Comparison of ENCODE assay signal across 16 cellular contexts in the genomic region with DNA sequence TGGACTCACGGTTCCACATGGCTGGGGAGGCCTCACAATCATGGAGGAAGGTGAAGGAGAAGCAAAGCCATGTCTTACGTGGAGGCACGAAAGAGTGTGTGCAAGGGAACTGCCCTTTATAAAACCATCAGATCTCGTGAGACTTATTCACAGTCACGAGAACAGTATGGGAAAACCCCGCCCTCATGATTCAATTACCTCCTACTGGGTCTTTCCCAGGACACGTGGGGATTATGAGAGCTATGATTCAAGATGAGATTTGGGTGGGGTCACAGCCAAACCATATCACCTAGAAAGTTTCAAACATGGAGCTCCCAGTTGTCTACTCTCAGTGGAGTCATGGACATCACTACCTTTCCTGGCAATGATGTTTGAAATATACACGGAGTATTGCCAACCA. TPM values are rescaled to one million over a fixed set of nuclear protein-coding genes. Genes with fewer than 3 reads are reported as not detected.
A peak's percentile ranks its signal among the peaks of the same experiment; 100 is the strongest.
DNase-seq lines count a peak whose midpoint lies in the region; ATAC-seq and TF ChIP-seq lines count a peak whose summit lies in the region.
"Had no signal": no experiment of that assay in that cellular context is flagged by ENCODE, and none has a peak within 500 bp of the region (broad histone marks: within the 10 kb centered on the region; RNA-seq: fewer than 3 reads in every experiment).

No MANE protein-coding gene starts in this region.

- no TSS peak for BruUV-seq in A673 (replicated peaks; lab: Mats Ljungman, UMichigan)

- no peak overlapping the region for H3K4me3 ChIP-seq in A673 (ENCODE audit: low read depth, low read length, poor library complexity, severe bottlenecking)
- no peak overlapping the region for H3K4me3 ChIP-seq in GM12865 (ENCODE audit: low read depth, low read length)
- H3K4me3 ChIP-seq: psoas muscle had no signal

- no peak for ATAC-seq in left lobe of liver
- no peak for ATAC-seq in GM18858 (IDR thresholded peaks at IDR 0.05; ENCODE audit: unreplicated experiment)
- ATAC-seq: psoas muscle had no signal

- no peaks in the 10 kb centered on the region for H3K36me3 ChIP-seq in A673 (ENCODE audit: insufficient read depth, low read length, poor library complexity, severe bottlenecking)
- H3K36me3 ChIP-seq: BE2C had no signal

- TF ChIP-seq CTCF in A673 (conservative IDR thresholded peaks at IDR 0.05; ENCODE audit: low read depth, low read length) (no peak), GM12865 (IDR thresholded peaks at IDR 0.05; ENCODE audit: insufficient read depth, low read depth, low read length, missing control alignments) (no peak)

- intact Hi-C loops in A673 (cut with micrococcal nuclease; ENCODE audit: unreplicated experiment) = no loop called here

- DNase-seq in A673 (ENCODE audit: low spot score) (peak; percentile 33), GM12865 (ENCODE audit: low read depth) (peak; percentile 25), NCI-H748 treated with DMSO at 0.1 percent for 48 hours (lab: John Stamatoyannopoulos, UW) (no peak), left lobe of liver (ENCODE audit: low spot score) (no peak)
- peak; percentile 58 to 61 for DNase-seq in activated T-cell treated with anti-CD3 and anti-CD28 coated beads, Interleukin-2, amount 50 U/mL, for 48 hours
- peak; percentile 18 to 39 for DNase-seq in stimulated activated CD4-positive, alpha-beta T cell treated with anti-CD3 and anti-CD28 coated beads, Interleukin-15, amount 100 ng/mL, for 48 hours (ENCODE audit: low read depth in 2 of 2)
- DNase-seq: BE2C, KBM-7, mesenchymal stem cell, NCI-H1105, NCI-H2171 treated with DMSO at 0.1 percent for 48 hours, nephron progenitor cell, psoas muscle, SW 1271 had no signal

- POLR2A ChIA-PET in A673 (lab: Charles Lee; ENCODE audit: low non-redundant PET) = no interaction called here

- CTCF ChIA-PET in A673 (lab: Charles Lee) = interaction anchor here (0.7 kb wide), 1 partner anchor 18 kb away, joined by 3 read pairs; no protein-coding TSS in a partner anchor

- H3K4me1 ChIP-seq in A673 (ENCODE audit: insufficient read depth, low read length, poor library complexity, severe bottlenecking) = no peaks in the 10 kb centered on the region
- H3K4me1 ChIP-seq: BE2C, psoas muscle had no signal

- H3K9me3 ChIP-seq in A673 (ENCODE audit: low read depth, low read length, poor library complexity, severe bottlenecking) = no peaks in the 10 kb centered on the region
- H3K9me3 ChIP-seq: BE2C, psoas muscle had no signal

- no peaks in the 10 kb centered on the region for H3K27me3 ChIP-seq in A673 (replicated peaks; ENCODE audit: insufficient read depth, low read depth, low read length, poor library complexity)
- H3K27me3 ChIP-seq: BE2C had no signal

- no peak overlapping the region for H3K27ac ChIP-seq in A673 (ENCODE audit: low read depth, low read length, poor library complexity, severe bottlenecking)
- H3K27ac ChIP-seq: psoas muscle, RWPE1 had no signal

RNA-seq across cellular contexts. Expression of a gene that starts 49.6 kb away (rescaled TPM):
- total RNA-seq in A673 (2021) (274 and 350 TPM in 2 replicates), left lobe of liver (46.6 TPM)

Comparison
In these comparisons a context has a peak if more than half of its experiments do, and no peak if none do; other contexts are left out.
1. DNase-seq: peak in A673 (single experiment), GM12865 (single experiment), activated T-cell treated with anti-CD3 and anti-CD28 coated beads, Interleukin-2, amount 50 U/mL, for 48 hours (2 of 2) and stimulated activated CD4-positive, alpha-beta T cell treated with anti-CD3 and anti-CD28 coated beads, Interleukin-15, amount 100 ng/mL, for 48 hours (2 of 2); none in NCI-H748 treated with DMSO at 0.1 percent for 48 hours (single experiment) and left lobe of liver (single experiment).